23 cellular contexts compared by ENCODE assay signal in the genomic region with DNA sequence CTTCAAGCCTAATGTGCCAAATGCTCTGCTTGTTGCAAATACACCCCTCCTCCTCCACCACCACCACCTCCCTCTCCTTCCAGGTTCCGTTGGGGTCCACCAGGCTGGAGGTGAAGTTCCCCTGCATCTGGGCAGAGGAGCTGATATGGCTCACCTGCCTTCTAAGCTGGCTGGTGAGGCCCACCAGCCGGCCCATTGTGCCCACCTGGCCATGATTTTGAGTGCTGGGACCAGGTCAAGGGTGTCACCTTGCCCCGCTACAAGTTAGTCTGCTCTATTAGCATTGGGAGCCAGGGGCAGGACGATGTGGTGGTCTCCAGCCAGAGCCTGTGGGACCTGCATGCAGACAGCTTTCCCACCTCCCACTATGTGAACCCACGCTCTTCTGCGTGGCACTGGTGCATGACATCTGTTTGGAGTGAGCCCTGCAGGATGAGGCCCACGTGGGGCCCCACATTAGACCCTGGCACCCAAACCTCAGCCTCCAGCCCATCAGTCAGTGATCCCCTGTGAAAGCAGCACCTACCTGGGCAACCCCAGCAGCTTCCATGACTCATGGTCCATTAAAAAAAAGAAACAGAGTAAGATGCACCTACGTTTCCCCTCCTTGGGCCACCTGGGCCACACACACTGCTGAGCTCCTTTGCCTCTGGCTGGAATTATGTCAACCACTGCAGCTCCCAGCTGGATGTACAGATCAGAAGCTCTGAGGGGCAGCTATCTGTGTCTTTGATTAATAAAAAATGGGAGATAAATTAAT. TPM values are rescaled to one million over a fixed set of nuclear protein-coding genes. Genes with fewer than 3 reads are reported as not detected.
"Had no signal": no experiment of that assay in that cellular context is flagged by ENCODE, and none has a peak within 500 bp of the region (broad histone marks: within the 10 kb centered on the region; RNA-seq: fewer than 3 reads in every experiment).

No MANE protein-coding gene starts in this region.

- ATAC-seq: gastrocnemius medialis, heart right ventricle, left cardiac atrium, lower lobe of right lung, sciatic nerve had no signal

- H3K4me1 ChIP-seq: heart right ventricle, left ventricle myocardium inferior, lower lobe of right lung had no signal

- H3K27me3 ChIP-seq: colonic mucosa, gastrocnemius medialis, heart right ventricle, neutrophil, stomach, transverse colon had no signal

- H3K4me3 ChIP-seq: colonic mucosa, gastrocnemius medialis, heart right ventricle, left ventricle myocardium inferior, lower lobe of right lung, stomach, thoracic aorta, transverse colon had no signal

- H3K27ac ChIP-seq: colonic mucosa, gastrocnemius medialis, heart right ventricle, left ventricle myocardium inferior, lower lobe of right lung, neutrophil, stomach, thoracic aorta, transverse colon had no signal

- H3K36me3 ChIP-seq: colonic mucosa, gastrocnemius medialis, left ventricle myocardium inferior, lower lobe of right lung, neutrophil, thoracic aorta, transverse colon had no signal

- H3K9me3 ChIP-seq: colonic mucosa, gastrocnemius medialis, heart right ventricle, left ventricle myocardium inferior, lower lobe of right lung, neutrophil, stomach, thoracic aorta, transverse colon had no signal

- DNase-seq: cerebellar nuclear complex; colonic mucosa; effector CD4-positive, alpha-beta T cell; endodermal cell; gastrocnemius medialis; heart right ventricle; left cardiac atrium; left ventricle myocardium inferior; lower lobe of right lung; midbrain; nephron progenitor cell; stimulated activated naive CD4-positive, alpha-beta T cell; stomach; substantia nigra; transverse colon had no signal

RNA-seq across cellular contexts. Expression of a gene that starts 15.6 kb away (rescaled TPM):
- total RNA-seq: endodermal cell, endothelial cell of umbilical vein, fibroblast of lung, gastrocnemius medialis, left cardiac atrium, left ventricle myocardium inferior, lower lobe of right lung, osteoblast, pulmonary artery endothelial cell, skeletal muscle tissue, thoracic aorta had no signal
- polyA plus RNA-seq: fibroblast of lung, stomach had no signal
